ENCODE assay signal across 19 cellular contexts in genomic region chr4:159029481-159029880, GRCh38.
"Had no signal": no experiment of that assay in that cellular context is flagged by ENCODE, and none has a peak within 500 bp of the region (broad histone marks: within the 10 kb centered on the region; RNA-seq: fewer than 3 reads in every experiment).

No MANE protein-coding gene starts in this region.

- H3K27ac ChIP-seq: RWPE1 had no signal

- H3K9me3 ChIP-seq: MG63, SK-N-SH had no signal

- H3K27me3 ChIP-seq: MG63 had no signal

- DNase-seq: KBM-7, MG63, NCI-H1092, NCI-H1105 treated with DMSO at 0.1 percent for 48 hours, NCI-H1417 treated with DMSO at 0.1 percent for 48 hours, NCI-H187, NCI-H2029, NCI-H2081 treated with DMSO at 0.1 percent for 48 hours, NCI-H2171, NCI-H226, NCI-H446, NCI-H510A, NCI-H524 treated with DMSO at 0.1 percent for 48 hours, NCI-H69, NCI-H774, SHP77, SK-N-SH, SW 1271 had no signal

- H3K9ac ChIP-seq: SK-N-SH had no signal

- H3K4me2 ChIP-seq: SK-N-SH had no signal

- H3K4me3 ChIP-seq: MG63 had no signal

- H3K36me3 ChIP-seq: MG63 had no signal
